17 cellular contexts compared by ENCODE assay signal in the genomic region with DNA sequence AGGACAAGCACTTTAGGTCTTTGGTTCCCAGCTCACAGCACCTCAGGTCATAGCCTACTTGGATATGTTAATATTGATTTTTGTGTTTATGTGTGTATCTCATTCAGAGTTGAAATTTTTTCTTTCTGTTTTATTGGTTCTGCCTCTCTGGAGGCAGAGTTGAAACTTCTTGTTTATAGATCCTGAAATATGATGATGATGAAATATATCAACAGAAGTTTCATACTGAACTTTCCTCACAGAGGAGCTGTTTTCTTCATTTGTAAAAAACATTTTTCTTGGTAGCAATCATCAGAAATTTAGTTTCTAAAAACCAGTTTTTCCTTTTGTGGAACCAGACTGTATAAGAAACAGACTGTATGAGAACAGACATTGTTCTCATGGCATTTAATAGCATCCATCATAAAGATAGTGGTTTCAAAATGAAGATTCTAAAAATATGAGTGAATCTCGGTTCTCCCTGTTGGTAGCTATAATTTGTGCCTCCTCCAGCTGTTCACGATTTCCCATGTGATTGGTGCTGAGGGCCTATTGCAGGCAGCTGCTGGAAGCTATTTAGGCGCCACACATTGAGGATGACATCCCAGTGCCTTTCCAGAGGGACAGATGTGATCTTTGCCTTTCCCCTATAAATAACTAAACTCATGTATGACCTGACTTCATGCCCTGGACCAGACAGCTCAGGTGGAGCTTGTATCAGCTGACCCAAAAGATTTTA. TPM values are rescaled to one million over a fixed set of nuclear protein-coding genes. Genes with fewer than 3 reads are reported as not detected.
DNase-seq lines count a peak whose midpoint lies in the region; ATAC-seq lines count a peak whose summit lies in the region.
"Had no signal": no experiment of that assay in that cellular context is flagged by ENCODE, and none has a peak within 500 bp of the region (broad histone marks: within the 10 kb centered on the region; RNA-seq: fewer than 3 reads in every experiment).

No MANE protein-coding gene starts in this region.

- POLR2A ChIA-PET in naive thymus-derived CD8-positive, alpha-beta T cell (lab: Charles Lee), result no interaction called here

- no peak overlapping the region for H3K4me3 ChIP-seq in SK-N-MC
- H3K4me3 ChIP-seq: HAP-1 had no signal

- H3K36me3 ChIP-seq in SK-N-MC (ENCODE audit: insufficient read depth, low read length), result no peaks in the 10 kb centered on the region

- DNase-seq in LHCN-M2 (ENCODE audit: low read depth), result peak; percentile 11
- DNase-seq in SK-N-MC (ENCODE audit: low read depth, low spot score), result no peak
- DNase-seq in fibroblast of peridontal ligament (ENCODE audit: extremely low read depth), result peak; percentile 58
- DNase-seq in sciatic nerve (ENCODE audit: low spot score), result no peak
- DNase-seq in T-helper 2 cell, result no peak
- DNase-seq in naive thymus-derived CD8-positive, alpha-beta T cell, result no peak
- DNase-seq: KG1; MM.1S; NCI-H1105 treated with DMSO at 0.1 percent for 48 hours; NCI-H187 treated with DMSO at 0.1 percent for 48 hours; NCI-H446 treated with DMSO at 0.1 percent for 48 hours; NK-92 treated with Interleukin-12 subunit alpha and Interleukin-12 subunit beta, amount 100 ng/mL, for 24 hours had no signal

- no peak overlapping the region for H3K27ac Mint-ChIP-seq in naive thymus-derived CD8-positive, alpha-beta T cell
- H3K27ac Mint-ChIP-seq: CD14-positive monocyte had no signal

- intact Hi-C loops in sciatic nerve (cut with DNase I), result loop anchor here (2.0 kb wide), 1 partner anchor 68 kb away; no protein-coding TSS in a partner anchor

- no peaks in the 10 kb centered on the region for H3K9me3 Mint-ChIP-seq in naive thymus-derived CD8-positive, alpha-beta T cell

- peak; percentile 54 for ATAC-seq in sciatic nerve
- ATAC-seq in naive thymus-derived CD8-positive, alpha-beta T cell, result no peak
- no peak for ATAC-seq in HG03045 (IDR thresholded peaks at IDR 0.05; ENCODE audit: unreplicated experiment)
- no peak for ATAC-seq in HG03378 (IDR thresholded peaks at IDR 0.05; ENCODE audit: unreplicated experiment)

- H3K27ac ChIP-seq in SK-N-MC, result no peak overlapping the region; the same call in 1 of the 2 replicates

- H3K4me3 Mint-ChIP-seq in naive thymus-derived CD8-positive, alpha-beta T cell, result no peak overlapping the region
- H3K4me3 Mint-ChIP-seq: CD14-positive monocyte had no signal

- H3K9ac ChIP-seq in SK-N-MC (ENCODE audit: insufficient read length), result peak overlapping the region; percentile 16

- H3K27me3 Mint-ChIP-seq in naive thymus-derived CD8-positive, alpha-beta T cell, result no peaks in the 10 kb centered on the region

- peaks cover 0 to 62% (median 20%) of the 10 kb centered on the region in 3 donors for H3K36me3 Mint-ChIP-seq in naive thymus-derived CD8-positive, alpha-beta T cell
- H3K36me3 Mint-ChIP-seq: CD14-positive monocyte had no signal

- no peaks in the 10 kb centered on the region for H3K9me3 ChIP-seq in SK-N-MC (ENCODE audit: low read depth, low read length)
- H3K9me3 ChIP-seq: HAP-1 had no signal

- peaks cover 0 to 2% (median 0%) of the 10 kb centered on the region in 4 donors for H3K4me1 Mint-ChIP-seq in naive thymus-derived CD8-positive, alpha-beta T cell

RNA-seq across cellular contexts. Expression of a gene that starts 39.5 kb away (rescaled TPM):
- total RNA-seq in LHCN-M2 (2014; rRNA removed) (not detected in 2 replicates), sciatic nerve (0.80 TPM)
- 1.0 TPM for polyA plus RNA-seq in LHCN-M2 (2012)
- total RNA-seq in naive thymus-derived CD8-positive, alpha-beta T cell, result under 1 TPM; 0.58 to 0.99 TPM
- under 1 TPM; 0.18 to 0.32 (median 0.23) TPM for polyA plus RNA-seq in naive thymus-derived CD8-positive, alpha-beta T cell
- total RNA-seq: Daoy had no signal

RNA-seq across cellular contexts. Expression of a gene that starts 48.2 kb away (rescaled TPM):
- total RNA-seq in LHCN-M2 (2014; rRNA removed) (23.9 and 28.8 TPM in 2 replicates), sciatic nerve (10.3 TPM)
- polyA plus RNA-seq in LHCN-M2 (2012), result 27.5 TPM
- 1 to 10 TPM; 8.8 to 8.9 TPM for total RNA-seq in naive thymus-derived CD8-positive, alpha-beta T cell
- polyA plus RNA-seq in naive thymus-derived CD8-positive, alpha-beta T cell, result 10 to 100 TPM; 26.2 to 37.7 (median 30.9) TPM

RNA-seq across cellular contexts. Expression of a gene that starts 48.6 kb away (rescaled TPM):
- total RNA-seq in LHCN-M2 (2014; rRNA removed), result not detected in 2 replicates
- polyA plus RNA-seq in LHCN-M2 (2012), result 0.01 TPM
- 0.13 TPM for total RNA-seq in sciatic nerve
- total RNA-seq in naive thymus-derived CD8-positive, alpha-beta T cell, result 1 to 10 TPM; 7.2 to 8.2 TPM
- 1 to 10 TPM; 1.8 to 4.4 (median 3.0) TPM for polyA plus RNA-seq in naive thymus-derived CD8-positive, alpha-beta T cell

RNA-seq across cellular contexts. Expression of a gene that starts 55.2 kb away (rescaled TPM):
- total RNA-seq in LHCN-M2 (2014; rRNA removed) (40.4 and 98.0 TPM in 2 replicates), sciatic nerve (113 TPM)
- 33.2 TPM for polyA plus RNA-seq in LHCN-M2 (2012)
- total RNA-seq in naive thymus-derived CD8-positive, alpha-beta T cell, result 10 to 100 TPM; 34.6 to 39.7 TPM
- 10 to 100 TPM in 1 of 3 donors, 1 to 10 TPM in 2; 3.4 to 10.3 (median 7.5) TPM for polyA plus RNA-seq in naive thymus-derived CD8-positive, alpha-beta T cell

Comparison
In these comparisons a context has a peak if more than half of its experiments do, and no peak if none do; other contexts are left out.
1. DNase-seq: peak in LHCN-M2 (single experiment) and fibroblast of peridontal ligament (single experiment); none in SK-N-MC (single experiment), sciatic nerve (single experiment), T-helper 2 cell (0 of 5) and naive thymus-derived CD8-positive, alpha-beta T cell (0 of 10).